In the genomic region with DNA sequence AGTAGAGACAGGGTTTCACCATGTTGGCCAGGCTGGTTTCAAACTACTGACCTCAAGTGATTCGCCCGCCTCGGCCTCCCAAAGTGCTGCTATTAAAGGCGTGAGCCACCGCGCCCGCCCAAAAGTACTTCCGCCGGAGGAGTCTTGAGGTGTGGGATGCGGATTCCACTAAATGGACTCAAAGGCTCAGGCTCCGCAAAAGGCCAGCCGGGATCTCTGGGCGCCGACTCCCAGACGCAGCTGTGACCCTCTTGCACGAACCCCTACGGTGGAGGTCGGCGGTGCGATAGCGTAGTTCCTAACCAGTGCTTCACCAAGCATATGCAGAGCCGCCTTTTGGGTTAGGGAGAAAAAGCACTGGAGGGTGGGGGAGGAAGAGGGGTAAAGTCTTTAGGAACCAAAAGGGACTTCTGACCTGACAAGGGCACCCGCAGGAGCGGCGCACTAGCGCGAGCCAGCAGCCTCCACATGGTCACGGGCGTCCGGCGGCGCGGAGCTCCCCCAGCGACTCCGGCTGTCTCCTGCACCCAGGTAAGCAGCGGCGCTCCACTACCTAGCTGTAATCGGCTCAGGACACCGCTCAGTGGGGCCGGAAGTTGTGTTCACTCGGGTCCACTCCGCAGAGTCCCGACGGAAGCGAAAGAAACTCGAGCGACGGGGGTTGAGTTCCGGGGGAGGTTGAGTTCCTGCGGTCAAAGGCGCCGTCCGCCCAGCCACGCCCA, we compare ENCODE assay signal across 1 cellular context.
TF ChIP-seq lines count a peak whose summit lies in the region.

A gene (minus strand): TSS at position 590 of the 722 bp plus-strand sequence. CDS start 120 bp downstream, at position 470.

TF ChIP-seq in K562, 482 proteins besides CTCF, POLR2A, EP300 and RAD21 (continued from another document):
- TF ChIP-seq, protein P1, sequence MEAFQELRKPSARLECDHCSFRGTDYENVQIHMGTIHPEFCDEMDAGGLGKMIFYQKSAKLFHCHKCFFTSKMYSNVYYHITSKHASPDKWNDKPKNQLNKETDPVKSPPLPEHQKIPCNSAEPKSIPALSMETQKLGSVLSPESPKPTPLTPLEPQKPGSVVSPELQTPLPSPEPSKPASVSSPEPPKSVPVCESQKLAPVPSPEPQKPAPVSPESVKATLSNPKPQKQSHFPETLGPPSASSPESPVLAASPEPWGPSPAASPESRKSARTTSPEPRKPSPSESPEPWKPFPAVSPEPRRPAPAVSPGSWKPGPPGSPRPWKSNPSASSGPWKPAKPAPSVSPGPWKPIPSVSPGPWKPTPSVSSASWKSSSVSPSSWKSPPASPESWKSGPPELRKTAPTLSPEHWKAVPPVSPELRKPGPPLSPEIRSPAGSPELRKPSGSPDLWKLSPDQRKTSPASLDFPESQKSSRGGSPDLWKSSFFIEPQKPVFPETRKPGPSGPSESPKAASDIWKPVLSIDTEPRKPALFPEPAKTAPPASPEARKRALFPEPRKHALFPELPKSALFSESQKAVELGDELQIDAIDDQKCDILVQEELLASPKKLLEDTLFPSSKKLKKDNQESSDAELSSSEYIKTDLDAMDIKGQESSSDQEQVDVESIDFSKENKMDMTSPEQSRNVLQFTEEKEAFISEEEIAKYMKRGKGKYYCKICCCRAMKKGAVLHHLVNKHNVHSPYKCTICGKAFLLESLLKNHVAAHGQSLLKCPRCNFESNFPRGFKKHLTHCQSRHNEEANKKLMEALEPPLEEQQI (IDR thresholded peaks at IDR 0.05) = peak; percentile 63; the same call in 1 of the 2 replicates
- TF ChIP-seq SP2 (IDR thresholded peaks at IDR 0.05; ENCODE audit: extremely low read depth, low read depth, low read length, poor library complexity, severe bottlenecking) (no peak), TCF7 (IDR thresholded peaks at IDR 0.05; ENCODE audit: borderline replicate concordance) (peak; percentile 75; the same call in 1 of the 2 replicates), ZNF785 (CRISPR knock-in tag; IDR thresholded peaks at IDR 0.05) (no peak), ZNF354B (CRISPR knock-in tag; IDR thresholded peaks at IDR 0.05) (no peak), SMARCE1 (IDR thresholded peaks at IDR 0.05) (no peak; the same call in 1 of the 2 replicates), PTRF (tag; IDR thresholded peaks at IDR 0.05) (no peak)
- TF ChIP-seq, protein P2, sequence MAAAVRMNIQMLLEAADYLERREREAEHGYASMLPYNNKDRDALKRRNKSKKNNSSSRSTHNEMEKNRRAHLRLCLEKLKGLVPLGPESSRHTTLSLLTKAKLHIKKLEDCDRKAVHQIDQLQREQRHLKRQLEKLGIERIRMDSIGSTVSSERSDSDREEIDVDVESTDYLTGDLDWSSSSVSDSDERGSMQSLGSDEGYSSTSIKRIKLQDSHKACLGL (CRISPR knock-in tag; IDR thresholded peaks at IDR 0.05; ENCODE audit: borderline replicate concordance, poor library complexity, severe bottlenecking) = peak; percentile 57
